Comparison of ENCODE assay signal across 8 cellular contexts in the genomic region with DNA sequence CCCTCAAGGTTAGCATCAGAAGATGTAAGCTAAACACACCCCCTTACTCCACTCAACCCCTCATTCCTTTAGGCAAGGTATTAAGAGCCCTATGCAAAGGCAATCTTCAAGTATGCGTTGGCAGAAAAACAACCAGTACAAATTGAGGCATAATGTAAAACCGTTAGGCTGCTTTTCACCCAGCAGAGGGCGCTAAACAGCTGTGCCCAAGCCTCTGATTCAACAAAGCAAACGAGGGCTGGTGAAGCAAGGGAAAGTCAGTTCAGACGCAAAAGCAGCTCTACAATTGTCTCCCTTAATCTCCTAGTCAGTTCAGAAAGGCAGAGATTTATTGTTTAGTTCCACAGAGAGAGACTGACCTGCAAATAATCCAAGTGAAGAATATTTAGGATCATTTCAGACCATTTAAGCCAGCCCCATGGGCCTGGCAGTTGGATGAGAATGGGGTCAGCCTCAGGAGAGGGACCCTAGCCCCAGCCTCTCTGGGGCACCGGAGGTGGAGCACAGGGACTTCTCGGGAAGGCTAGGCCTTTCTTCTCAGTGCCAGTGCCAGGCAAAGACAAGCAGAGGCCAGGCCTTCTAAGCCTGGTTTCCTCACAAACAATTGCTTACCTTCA. TPM values are rescaled to one million over a fixed set of nuclear protein-coding genes. Genes with fewer than 3 reads are reported as not detected.
A peak's percentile ranks its signal among the peaks of the same experiment; 100 is the strongest.
DNase-seq lines count a peak whose midpoint lies in the region; ATAC-seq and TF ChIP-seq lines count a peak whose summit lies in the region.

No MANE protein-coding gene starts in this region.

- no peaks in the 10 kb centered on the region for H3K9me3 Mint-ChIP-seq in activated CD4-positive, alpha-beta T cell treated with anti-CD3 and anti-CD28 coated beads for 36 hours (ENCODE audit: low read depth)

- H3K27me3 Mint-ChIP-seq in activated CD4-positive, alpha-beta T cell treated with anti-CD3 and anti-CD28 coated beads for 36 hours = no peaks in the 10 kb centered on the region

- peak; percentile 97 for TF ChIP-seq CTCF in choroid plexus epithelial cell (conservative IDR thresholded peaks at IDR 0.05; ENCODE audit: low read depth, low read length)

- intact Hi-C loops in activated CD4-positive, alpha-beta T cell treated with anti-CD3 and anti-CD28 coated beads for 36 hours (cut with DNase I, micrococcal nuclease) = loop anchor here (1.0 to 10.0 kb wide), 8 partner anchors 24 to 445 kb away; a partner anchor contains a TSS

- peaks cover 72% of the 10 kb centered on the region for H3K4me1 Mint-ChIP-seq in activated CD4-positive, alpha-beta T cell treated with anti-CD3 and anti-CD28 coated beads for 36 hours

- H3K27ac Mint-ChIP-seq in activated CD4-positive, alpha-beta T cell treated with anti-CD3 and anti-CD28 coated beads for 36 hours = peak overlapping the region; percentile 37

- no peak overlapping the region for H3K4me3 ChIP-seq in choroid plexus epithelial cell (ENCODE audit: low read depth, low read length)

- DNase-seq in DMS114 treated with DMSO at 0.1 percent for 48 hours (lab: John Stamatoyannopoulos, UW; ENCODE audit: unreplicated experiment) (peak; percentile 76), NCI-H510A (lab: John Stamatoyannopoulos, UW) (peak; percentile 59), choroid plexus epithelial cell (ENCODE audit: low read depth) (peak; percentile 94), left lobe of liver (ENCODE audit: low spot score) (peak; percentile 72)
- peak; percentile 85 for DNase-seq in activated CD4-positive, alpha-beta T cell treated with anti-CD3 and anti-CD28 coated beads for 36 hours
- peak; percentile 64 for DNase-seq in stimulated activated CD4-positive, alpha-beta T cell treated with anti-CD3 and anti-CD28 coated beads, Interleukin-2, amount 100 ng/mL, for 4 hours (ENCODE audit: low read depth)

- ATAC-seq in HG02973 (IDR thresholded peaks at IDR 0.05; ENCODE audit: unreplicated experiment) (peak; percentile 69), left lobe of liver (peak; percentile 94), HG02884 (IDR thresholded peaks at IDR 0.05; ENCODE audit: unreplicated experiment) (no peak)
- ATAC-seq in activated CD4-positive, alpha-beta T cell treated with anti-CD3 and anti-CD28 coated beads for 36 hours = peak; percentile 77

- POLR2A ChIA-PET in activated CD4-positive, alpha-beta T cell treated with anti-CD3 and anti-CD28 coated beads for 36 hours (lab: Charles Lee) = no interaction called here

- H3K36me3 Mint-ChIP-seq in activated CD4-positive, alpha-beta T cell treated with anti-CD3 and anti-CD28 coated beads for 36 hours (ENCODE audit: low read depth) = peaks cover 5% of the 10 kb centered on the region

- CTCF ChIA-PET in activated CD4-positive, alpha-beta T cell treated with anti-CD3 and anti-CD28 coated beads for 36 hours (lab: Charles Lee) = interaction anchor here (0.6 to 6.6 kb wide), 34 partner anchors 9 to 831 kb away, joined by 3 to 81 read pairs (median 4); a partner anchor contains a TSS

- H3K4me3 Mint-ChIP-seq in activated CD4-positive, alpha-beta T cell treated with anti-CD3 and anti-CD28 coated beads for 36 hours = no peak overlapping the region

RNA-seq across cellular contexts. Expression of a gene that starts 23.5 kb away (rescaled TPM):
- 10 to 100 TPM; 34.1 to 38.7 TPM for total RNA-seq in activated CD4-positive, alpha-beta T cell treated with anti-CD3 and anti-CD28 coated beads for 36 hours
- 31.9 TPM for total RNA-seq in left lobe of liver
